In the genomic region with DNA sequence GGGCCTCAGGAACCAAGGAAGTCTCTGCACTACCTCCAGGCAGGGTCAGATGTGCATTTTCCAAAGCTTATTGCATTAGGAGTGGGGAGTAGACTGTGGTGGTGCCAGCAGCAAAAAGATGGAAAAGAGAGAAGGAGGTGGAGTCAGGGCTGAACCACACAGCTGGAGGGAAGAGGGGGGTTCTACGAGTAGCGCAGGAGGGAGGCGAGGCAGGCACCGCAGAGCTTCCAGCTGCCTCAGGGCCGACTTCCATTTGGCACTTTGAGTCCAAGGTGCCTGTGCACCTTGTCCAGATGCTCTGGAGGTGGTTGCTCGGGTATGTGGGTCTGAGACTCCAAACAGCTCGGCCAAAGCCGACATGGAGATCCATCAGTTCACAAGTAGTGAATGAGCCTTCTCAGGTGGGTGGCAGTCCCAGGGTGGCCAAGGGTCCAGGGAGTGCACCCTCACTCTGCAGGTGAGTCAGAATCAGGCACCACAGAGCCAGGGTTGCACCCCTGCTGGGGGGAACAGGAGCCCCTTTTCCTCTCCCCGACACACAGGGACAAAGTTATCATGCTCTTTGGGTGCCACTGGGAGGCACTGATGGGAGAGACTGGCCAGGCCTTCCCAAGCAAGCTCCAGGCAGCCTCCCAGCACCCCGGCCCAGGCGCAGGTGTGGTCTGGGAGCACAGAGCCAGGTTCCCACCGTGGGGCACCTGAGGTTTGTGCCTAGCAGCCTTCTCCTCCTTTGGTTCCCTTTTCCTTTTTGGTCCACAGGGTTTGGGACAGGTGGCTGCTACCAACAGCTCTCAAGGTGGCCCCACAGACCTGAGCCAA, we compare ENCODE assay signal across 34 cellular contexts. TPM values are rescaled to one million over a fixed set of nuclear protein-coding genes. Genes with fewer than 3 reads are reported as not detected.
DNase-seq lines count a peak whose midpoint lies in the region; ATAC-seq, FAIRE-seq and TF ChIP-seq lines count a peak whose summit lies in the region.
"Had no signal": no experiment of that assay in that cellular context is flagged by ENCODE, and none has a peak within 500 bp of the region (broad histone marks: within the 10 kb centered on the region; RNA-seq: fewer than 3 reads in every experiment).

No MANE protein-coding gene starts in this region.

- H2AFZ ChIP-seq in HepG2 (ENCODE audit: low read length) = peak overlapping the region; percentile 9
- H2AFZ ChIP-seq: GM23248, PC-9 had no signal

- no peaks in the 10 kb centered on the region for H3K79me2 ChIP-seq in HepG2 (ENCODE audit: insufficient read depth, low read length)

- no peak overlapping the region for H3K27ac ChIP-seq in left ventricle myocardium inferior (replicated peaks)
- no peak overlapping the region for H3K27ac ChIP-seq in HepG2 (ENCODE audit: extremely low read length, insufficient read depth, low read length)
- H3K27ac ChIP-seq in aorta (ENCODE audit: low read depth in 1 of 2, low read length in 2 of 2) = no peak overlapping the region
- no peak overlapping the region for H3K27ac ChIP-seq in coronary artery
- H3K27ac ChIP-seq: esophagus squamous epithelium, GM23248, heart right ventricle, PC-9, thoracic aorta, vagina had no signal

- no peak for TF ChIP-seq EP300 in HepG2 (IDR thresholded peaks at IDR 0.05; ENCODE audit: low read depth in 2 of 2, low read length in 2 of 2)
- no peak for TF ChIP-seq EP300 in HepG2 (CRISPR knock-in tag; IDR thresholded peaks at IDR 0.05; ENCODE audit: borderline replicate concordance)

- 49% methylated on average over 8 of the region's 12 CpGs for WGBS in HepG2 (ENCODE audit: low lambda C conversion rate)
- WGBS in aorta, 2 donors = 79 to 87% methylated on average over 12 of the region's 12 CpGs

- CTCF ChIA-PET in HepG2 (lab: Yijun Ruan, JAX; ENCODE audit: low intra/inter-chr PET ratio, low total read pairs) = no interaction called here

- peak; percentile 52 to 57 for ATAC-seq in left cardiac atrium
- peak; percentile 86 for ATAC-seq in HepG2
- ATAC-seq in aorta (ENCODE audit: low FRiP score) = peak; percentile 38
- ATAC-seq: activated CD4-positive, alpha-beta T cell treated with anti-CD3 and anti-CD28 coated beads for 36 hours; mucosa of descending colon; stimulated activated naive CD8-positive, alpha-beta T cell treated with anti-CD3 and anti-CD28 coated beads, Interleukin-15, amount 100 ng/mL, for 72 hours had no signal

- H3K9ac ChIP-seq in HepG2 (ENCODE audit: insufficient read depth, low read depth, low read length) = peak overlapping the region; percentile 12; the same call in 1 of the 2 replicates
- H3K9ac ChIP-seq: GM23248 had no signal

- no peak for TF ChIP-seq POLR2A in HepG2 (IDR thresholded peaks at IDR 0.05; ENCODE audit: insufficient read depth in 1 of 2, low read depth in 2 of 2, low read length in 2 of 2)
- no peak for TF ChIP-seq POLR2A in H54 (IDR thresholded peaks at IDR 0.05; ENCODE audit: low read depth, low read length)

- H3K4me3 ChIP-seq in left ventricle myocardium inferior (no peak overlapping the region), HepG2 (replicated peaks in 1 of 3; ENCODE audit: insufficient read depth in 1 of 3, low read depth in 2 of 3, low read length in 3 of 3) (peak overlapping the region in 2 of 3 experiments; percentile 43 to 57; a peak in 3 of 6 replicates), aorta (ENCODE audit: low read length in 2 of 2) (no peak overlapping the region), coronary artery (no peak overlapping the region)
- H3K4me3 ChIP-seq: esophagus squamous epithelium, GM23248, heart right ventricle, lung, mucosa of descending colon, PC-9, thoracic aorta, vagina had no signal

- in situ Hi-C loops in HepG2 (cut with HindIII; ENCODE audit: extremely low pct_ligation_motif_present, low pct_unique_long_range_greater_than_20kb) = no loop called here

- FAIRE-seq in HepG2 (lab: Jason Lieb, UNC) (no peak), H54 (lab: Jason Lieb, UNC) (no peak)

- TF ChIP-seq CTCF in left ventricle myocardium inferior (IDR thresholded peaks at IDR 0.05; ENCODE audit: borderline replicate concordance) (no peak), HepG2 (CRISPR knock-in tag; IDR thresholded peaks at IDR 0.05) (0 out of 2 replicates have a peak, but pooled peaks have one; percentile 30), coronary artery (IDR thresholded peaks at IDR 0.05) (no peak)

- H3K36me3 ChIP-seq in left ventricle myocardium inferior (peaks cover 10% of the 10 kb centered on the region), HepG2 (replicated peaks in 1 of 2; ENCODE audit: control insufficient read depth in 1 of 2, insufficient read depth in 2 of 2, low read length in 2 of 2) (no peaks in the 10 kb centered on the region), aorta (ENCODE audit: control insufficient read depth in 1 of 2, insufficient read depth in 2 of 2, low read length in 1 of 2) (no peaks in the 10 kb centered on the region)
- H3K36me3 ChIP-seq: BE2C, esophagus squamous epithelium, thoracic aorta, vagina had no signal

- H3K27me3 ChIP-seq in left ventricle myocardium inferior (ENCODE audit: low read depth) (no peaks in the 10 kb centered on the region), HepG2 (ENCODE audit: control insufficient read depth in 1 of 2, insufficient read depth in 2 of 2, low read length in 2 of 2) (no peaks in the 10 kb centered on the region), aorta (ENCODE audit: control insufficient read depth in 1 of 2, insufficient read depth in 2 of 2, low read length in 1 of 2) (no peaks in the 10 kb centered on the region)
- H3K27me3 ChIP-seq: BE2C, heart right ventricle, vagina had no signal

- no peak for TF ChIP-seq RAD21 in HepG2 (CRISPR knock-in tag; IDR thresholded peaks at IDR 0.05)

- H4K20me1 ChIP-seq in HepG2 (ENCODE audit: insufficient read depth, low read length) = no peaks in the 10 kb centered on the region

- DNase-seq in left cardiac atrium (no peak), left ventricle myocardium inferior (no peak), SK-N-DZ (ENCODE audit: low spot score) (peak; percentile 43), HepG2 (ENCODE audit: low spot score) (no peak), aorta (no peak), coronary artery (ENCODE audit: low spot score) (no peak), H54 (ENCODE audit: insufficient read length, low spot score) (no peak)
- no peak for DNase-seq in activated effector memory CD4-positive, alpha-beta T cell treated with anti-CD3 and anti-CD28 coated beads, Interleukin-2, amount 50 U/mL, for 16 hours
- DNase-seq: ACHN; activated CD4-positive, alpha-beta T cell treated with anti-CD3 and anti-CD28 coated beads for 36 hours; activated effector memory CD4-positive, alpha-beta T cell treated with Interleukin-2 at 50 U/mL for 16 hours; activated T-cell treated with anti-CD3 and anti-CD28 coated beads for 4 hours; BE2C; CD8-positive, alpha-beta memory T cell; EL; esophagus squamous epithelium; foreskin melanocyte; GM23248; heart right ventricle; Kasumi-1; mucosa of descending colon; NCI-H1417; NCI-H2081 treated with DMSO at 0.1 percent for 48 hours; NCI-H2227 treated with DMSO at 0.1 percent for 48 hours; NCI-H526; PC-9; SHP77 treated with DMSO at 0.1 percent for 48 hours; stimulated activated CD4-positive, alpha-beta T cell treated with anti-CD3 and anti-CD28 coated beads, Interleukin-2, amount 100 ng/mL, for 24 hours; stimulated activated naive CD8-positive, alpha-beta T cell treated with anti-CD3 and anti-CD28 coated beads, Interleukin-15, amount 100 ng/mL, for 72 hours; SW 1271; T-helper 9 cell had no signal

- no TSS peak for BruUV-seq in HepG2 (replicated peaks; lab: Mats Ljungman, UMichigan)

- intact Hi-C loops in left cardiac atrium (cut with DNase I) = no loop called here
- intact Hi-C loops in left ventricle myocardium inferior (cut with micrococcal nuclease) = no loop called here
- intact Hi-C loops in HepG2 (cut with micrococcal nuclease; ENCODE audit: unreplicated experiment) = no loop called here
- intact Hi-C loops in aorta (cut with DNase I) = no loop called here

- POLR2A ChIA-PET in HepG2 (lab: Yijun Ruan, JAX) = interaction anchor here (0.8 to 1.4 kb wide), 2 partner anchors 14 to 16 kb away, joined by 3 read pairs; no protein-coding TSS in a partner anchor

- H3K9me3 ChIP-seq in left ventricle myocardium inferior (replicated peaks) (no peaks in the 10 kb centered on the region), HepG2 (ENCODE audit: low read length) (no peaks in the 10 kb centered on the region), aorta (ENCODE audit: control insufficient read depth, low read length) (no peaks in the 10 kb centered on the region)
- H3K9me3 ChIP-seq: BE2C, esophagus squamous epithelium, heart right ventricle, mucosa of descending colon, thoracic aorta, vagina had no signal

- H3K4me2 ChIP-seq in HepG2 (ENCODE audit: low read depth, low read length) = peak overlapping the region; percentile 67
- H3K4me2 ChIP-seq: PC-9 had no signal

- H3K4me1 ChIP-seq in left ventricle myocardium inferior = no peaks in the 10 kb centered on the region
- H3K4me1 ChIP-seq in HepG2 (ENCODE audit: insufficient read depth, low read length) = peaks cover 32% of the 10 kb centered on the region
- no peaks in the 10 kb centered on the region for H3K4me1 ChIP-seq in aorta (ENCODE audit: control insufficient read depth in 1 of 2, insufficient read depth in 2 of 2, low read length in 2 of 2)
- H3K4me1 ChIP-seq: BE2C, vagina had no signal

RNA-seq across cellular contexts. Expression of a gene that starts 30.2 kb away (rescaled TPM):
- total RNA-seq in left cardiac atrium = 10 to 100 TPM; 41.5 to 57.8 TPM
- total RNA-seq in left ventricle myocardium inferior = 21.1 TPM
- polyA plus RNA-seq in SK-N-DZ (2014; cell fraction: cytosol; rRNA removed) = 0.38 TPM in 1 of 2 replicates, not detected in the other
- 0.25 TPM in 1 of 2 replicates, not detected in the other for polyA plus RNA-seq in SK-N-DZ (2014; cell fraction: nucleus; rRNA removed)
- total RNA-seq in HepG2 (2016; rRNA removed; fragmentation: Illumina TruSeq; extraction: Trizol) = 0.35 and 0.69 TPM in 2 replicates
- not detected in 2 replicates for total RNA-seq in HepG2 (2016; cell fraction: cytosol; rRNA removed; fragmentation: Illumina TruSeq; extraction: Trizol; ENCODE audit: low read depth)
- total RNA-seq in HepG2 (2016; cell fraction: insoluble cytoplasmic fraction; rRNA removed; fragmentation: Illumina TruSeq; extraction: Trizol) = 0.15 and 0.56 TPM in 2 replicates
- 0.15 and 0.17 TPM in 2 replicates for total RNA-seq in HepG2 (2016; cell fraction: membrane; rRNA removed; fragmentation: Illumina TruSeq; extraction: Trizol)
- total RNA-seq in HepG2 (2016; cell fraction: nucleus; rRNA removed; fragmentation: Illumina TruSeq; extraction: Trizol) = 0.34 and 0.96 TPM in 2 replicates
- polyA plus RNA-seq in HepG2 (2011; rRNA removed) = 2.1 and 3.1 TPM in 2 replicates
- polyA plus RNA-seq in HepG2 (2011; cell fraction: cytosol; rRNA removed) = 2.3 and 3.5 TPM in 2 replicates
- 13.6 and 29.0 TPM in 2 replicates for polyA plus RNA-seq in HepG2 (2011; cell fraction: nucleus; rRNA removed)
- 0.55 and 1.0 TPM in 2 replicates for polyA plus RNA-seq in HepG2 (2012)
- polyA plus RNA-seq in HepG2 (2016; cell fraction: cytosol; fragmentation: Illumina TruSeq; extraction: Trizol; ENCODE audit: low read depth) = 0.11 and 0.16 TPM in 2 replicates
- 0.19 TPM in 1 of 2 replicates, not detected in the other for polyA plus RNA-seq in HepG2 (2016; cell fraction: insoluble cytoplasmic fraction; fragmentation: Illumina TruSeq; extraction: Trizol; ENCODE audit: low read depth)
- polyA plus RNA-seq in HepG2 (2016; cell fraction: membrane; fragmentation: Illumina TruSeq; extraction: Trizol; ENCODE audit: low read depth) = 0.35 TPM in 1 of 2 replicates, not detected in the other
- 2.3 and 3.8 TPM in 2 replicates for polyA plus RNA-seq in HepG2 (2016; cell fraction: nucleus; fragmentation: Illumina TruSeq; extraction: Trizol; ENCODE audit: insufficient read depth, low read depth)
- 0.42 and 7.4 TPM in 2 replicates for polyA minus RNA-seq in HepG2 (2011; rRNA and poly(A)+ RNA removed; ENCODE audit: low replicate concordance)
- 1.7 and 1.8 TPM in 2 replicates for polyA minus RNA-seq in HepG2 (2011; cell fraction: cytosol; rRNA and poly(A)+ RNA removed)
- polyA minus RNA-seq in HepG2 (2011; cell fraction: nucleus; rRNA and poly(A)+ RNA removed) = 2.4 and 3.9 TPM in 2 replicates
- 10 to 100 TPM; 50.8 to 61.6 TPM for total RNA-seq in aorta
- polyA plus RNA-seq in aorta = 100 to 1,000 TPM in 1 of 2 donors, 10 to 100 TPM in 1; 52.3 to 434 TPM
- total RNA-seq: CD8-positive, alpha-beta memory T cell; PC-9 had no signal
- polyA plus RNA-seq: CD8-positive, alpha-beta memory T cell had no signal

RNA-seq across cellular contexts. Expression of a gene that starts 33.4 kb away (rescaled TPM):
- total RNA-seq in left cardiac atrium (1 to 10 TPM; 7.5 to 7.7 TPM), left ventricle myocardium inferior (3.2 TPM), HepG2 (2016; rRNA removed; fragmentation: Illumina TruSeq; extraction: Trizol) (0.94 and 2.1 TPM in 2 replicates), aorta (10 to 100 TPM; 11.2 to 15.0 TPM)
- 0.53 and 0.60 TPM in 2 replicates for polyA plus RNA-seq in SK-N-DZ (2014; cell fraction: cytosol; rRNA removed)
- polyA plus RNA-seq in SK-N-DZ (2014; cell fraction: nucleus; rRNA removed) = 0.70 and 2.1 TPM in 2 replicates
- total RNA-seq in HepG2 (2016; cell fraction: cytosol; rRNA removed; fragmentation: Illumina TruSeq; extraction: Trizol; ENCODE audit: low read depth) = 0.20 and 0.44 TPM in 2 replicates
- 0.64 and 2.1 TPM in 2 replicates for total RNA-seq in HepG2 (2016; cell fraction: insoluble cytoplasmic fraction; rRNA removed; fragmentation: Illumina TruSeq; extraction: Trizol)
- total RNA-seq in HepG2 (2016; cell fraction: membrane; rRNA removed; fragmentation: Illumina TruSeq; extraction: Trizol) = 0.48 and 0.49 TPM in 2 replicates
- total RNA-seq in HepG2 (2016; cell fraction: nucleus; rRNA removed; fragmentation: Illumina TruSeq; extraction: Trizol) = 3.6 and 3.8 TPM in 2 replicates
- polyA plus RNA-seq in HepG2 (2011; rRNA removed) (11.0 and 12.7 TPM in 2 replicates), aorta (10 to 100 TPM in 1 of 2 donors, 1 to 10 TPM in 1; 7.1 to 79.5 TPM)
- 3.8 and 6.5 TPM in 2 replicates for polyA plus RNA-seq in HepG2 (2011; cell fraction: cytosol; rRNA removed)
- polyA plus RNA-seq in HepG2 (2011; cell fraction: nucleus; rRNA removed) = 12.4 and 16.2 TPM in 2 replicates
- 2.7 and 4.1 TPM in 2 replicates for polyA plus RNA-seq in HepG2 (2012)
- 0.27 and 0.36 TPM in 2 replicates for polyA plus RNA-seq in HepG2 (2016; cell fraction: cytosol; fragmentation: Illumina TruSeq; extraction: Trizol; ENCODE audit: low read depth)
- polyA plus RNA-seq in HepG2 (2016; cell fraction: insoluble cytoplasmic fraction; fragmentation: Illumina TruSeq; extraction: Trizol; ENCODE audit: low read depth) = 1.3 and 1.8 TPM in 2 replicates
- 0.41 and 0.74 TPM in 2 replicates for polyA plus RNA-seq in HepG2 (2016; cell fraction: membrane; fragmentation: Illumina TruSeq; extraction: Trizol; ENCODE audit: low read depth)
- 8.0 and 8.7 TPM in 2 replicates for polyA plus RNA-seq in HepG2 (2016; cell fraction: nucleus; fragmentation: Illumina TruSeq; extraction: Trizol; ENCODE audit: insufficient read depth, low read depth)
- polyA minus RNA-seq in HepG2 (2011; rRNA and poly(A)+ RNA removed; ENCODE audit: low replicate concordance) = 0.77 and 15.6 TPM in 2 replicates
- 5.4 and 6.8 TPM in 2 replicates for polyA minus RNA-seq in HepG2 (2011; cell fraction: cytosol; rRNA and poly(A)+ RNA removed)
- 4.4 and 4.6 TPM in 2 replicates for polyA minus RNA-seq in HepG2 (2011; cell fraction: nucleus; rRNA and poly(A)+ RNA removed)
- total RNA-seq: GM23248 had no signal
- polyA plus RNA-seq: CD8-positive, alpha-beta memory T cell had no signal

RNA-seq across cellular contexts. Expression of a gene that starts 56.0 kb away (rescaled TPM):
- 10 to 100 TPM; 54.5 to 59.1 TPM for total RNA-seq in left cardiac atrium
- 51.9 TPM for total RNA-seq in left ventricle myocardium inferior
- polyA plus RNA-seq in SK-N-DZ (2014; cell fraction: cytosol; rRNA removed) = 27.1 and 32.5 TPM in 2 replicates
- polyA plus RNA-seq in SK-N-DZ (2014; cell fraction: nucleus; rRNA removed) = 30.9 and 33.0 TPM in 2 replicates
- 30.3 and 40.2 TPM in 2 replicates for total RNA-seq in HepG2 (2016; rRNA removed; fragmentation: Illumina TruSeq; extraction: Trizol)
- 12.7 and 19.1 TPM in 2 replicates for total RNA-seq in HepG2 (2016; cell fraction: cytosol; rRNA removed; fragmentation: Illumina TruSeq; extraction: Trizol; ENCODE audit: low read depth)
- total RNA-seq in HepG2 (2016; cell fraction: insoluble cytoplasmic fraction; rRNA removed; fragmentation: Illumina TruSeq; extraction: Trizol) = 29.7 and 36.7 TPM in 2 replicates
- 23.5 and 24.7 TPM in 2 replicates for total RNA-seq in HepG2 (2016; cell fraction: membrane; rRNA removed; fragmentation: Illumina TruSeq; extraction: Trizol)
- 33.2 and 38.0 TPM in 2 replicates for total RNA-seq in HepG2 (2016; cell fraction: nucleus; rRNA removed; fragmentation: Illumina TruSeq; extraction: Trizol)
- polyA plus RNA-seq in HepG2 (2011; rRNA removed) = 14.1 and 16.9 TPM in 2 replicates
- polyA plus RNA-seq in HepG2 (2011; cell fraction: cytosol; rRNA removed) = 12.5 and 14.6 TPM in 2 replicates
- polyA plus RNA-seq in HepG2 (2011; cell fraction: nucleus; rRNA removed) = 19.0 TPM in 2 replicates
- 20.4 and 20.6 TPM in 2 replicates for polyA plus RNA-seq in HepG2 (2012)
- 1.7 and 1.8 TPM in 2 replicates for polyA plus RNA-seq in HepG2 (2016; cell fraction: cytosol; fragmentation: Illumina TruSeq; extraction: Trizol; ENCODE audit: low read depth)
- polyA plus RNA-seq in HepG2 (2016; cell fraction: insoluble cytoplasmic fraction; fragmentation: Illumina TruSeq; extraction: Trizol; ENCODE audit: low read depth) = 19.1 and 20.8 TPM in 2 replicates
- 5.1 and 5.2 TPM in 2 replicates for polyA plus RNA-seq in HepG2 (2016; cell fraction: membrane; fragmentation: Illumina TruSeq; extraction: Trizol; ENCODE audit: low read depth)
- polyA plus RNA-seq in HepG2 (2016; cell fraction: nucleus; fragmentation: Illumina TruSeq; extraction: Trizol; ENCODE audit: insufficient read depth, low read depth) = 22.8 and 26.2 TPM in 2 replicates
- 22.4 and 26.6 TPM in 2 replicates for polyA minus RNA-seq in HepG2 (2011; rRNA and poly(A)+ RNA removed; ENCODE audit: low replicate concordance)
- polyA minus RNA-seq in HepG2 (2011; cell fraction: cytosol; rRNA and poly(A)+ RNA removed) = 16.9 and 23.3 TPM in 2 replicates
- 43.5 and 49.4 TPM in 2 replicates for polyA minus RNA-seq in HepG2 (2011; cell fraction: nucleus; rRNA and poly(A)+ RNA removed)
- 10 to 100 TPM; 79.5 to 92.0 TPM for total RNA-seq in aorta
- polyA plus RNA-seq in aorta = 10 to 100 TPM; 15.0 to 15.9 TPM

Comparison
In these comparisons a context has a peak if more than half of its experiments do, and no peak if none do; other contexts are left out.
1. H3K4me3 ChIP-seq: peak in HepG2 (2 of 3); none in left ventricle myocardium inferior (single experiment), aorta (0 of 2) and coronary artery (single experiment).
2. RNA of a gene that starts 30.2 kb away (total RNA-seq): 50.8 to 61.6 TPM in aorta, 41.5 to 57.8 TPM in left cardiac atrium and 21.1 TPM in left ventricle myocardium inferior (single experiment); 0.15 to 0.96 TPM in HepG2; every median in the first group is over 10 times any median in the second.
3. Peak in every context shown above with its lines, with median percentiles within 50 percentile points of each other: ATAC-seq.